ENCODE assay signal across 17 cellular contexts in the genomic region with DNA sequence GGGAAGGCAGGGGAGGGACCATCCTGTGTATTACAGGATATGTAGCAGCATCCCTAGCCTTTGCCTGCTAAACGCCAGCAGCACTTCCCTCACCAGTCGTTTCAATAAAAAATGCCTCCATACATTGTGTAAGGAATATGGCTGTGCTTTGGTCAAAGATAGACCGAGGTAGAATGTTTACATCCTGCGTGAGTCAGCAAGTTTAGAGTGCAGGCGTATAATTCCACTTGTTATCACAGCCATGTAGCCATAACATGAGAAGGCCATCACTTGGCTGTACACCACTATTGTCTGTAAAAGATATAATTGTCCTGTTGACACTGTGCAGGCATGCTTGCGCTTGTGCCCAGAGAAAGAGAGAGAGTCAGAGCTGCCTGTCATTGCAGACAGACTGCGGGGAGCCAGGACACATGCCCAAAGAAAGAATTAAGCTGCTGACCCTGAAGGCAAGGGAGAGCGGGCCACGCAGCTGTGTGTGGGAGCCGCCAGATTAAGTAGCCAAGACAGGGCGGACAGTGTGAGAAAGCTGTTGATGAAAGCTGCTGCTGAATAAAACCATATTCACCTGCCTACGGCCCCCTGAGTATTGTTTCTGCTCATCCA.
A peak's percentile ranks its signal among the peaks of the same experiment; 100 is the strongest.
DNase-seq lines count a peak whose midpoint lies in the region; ATAC-seq and TF ChIP-seq lines count a peak whose summit lies in the region.
"Had no signal": no experiment of that assay in that cellular context is flagged by ENCODE, and none has a peak within 500 bp of the region (broad histone marks: within the 10 kb centered on the region; RNA-seq: fewer than 3 reads in every experiment).

No MANE protein-coding gene starts in this region.

- H3K4me2 ChIP-seq in neural progenitor cell = no peak overlapping the region

- H3K36me3 ChIP-seq in right atrium auricular region (no peaks in the 10 kb centered on the region), neural progenitor cell (no peaks in the 10 kb centered on the region)
- H3K36me3 ChIP-seq in effector memory CD4-positive, alpha-beta T cell (ENCODE audit: control insufficient read depth, insufficient read depth, low read length) = peaks cover 21% of the 10 kb centered on the region
- H3K36me3 ChIP-seq: MG63, upper lobe of right lung had no signal

- intact Hi-C loops in Right ventricle myocardium superior (cut with DNase I) = loop anchor here (10.0 kb wide), 1 partner anchor 90 kb away; no protein-coding TSS in a partner anchor

- no peak for TF ChIP-seq CTCF in right atrium auricular region (IDR thresholded peaks at IDR 0.05)
- no peak for TF ChIP-seq CTCF in epithelial cell of esophagus (IDR thresholded peaks at IDR 0.05; ENCODE audit: insufficient read depth, low read depth, low read length, missing control alignments)
- TF ChIP-seq CTCF in neural progenitor cell (IDR thresholded peaks at IDR 0.05) = no peak

- peak overlapping the region in 1 of 2 donors; percentile 37 for H3K27ac ChIP-seq in right atrium auricular region
- H3K27ac ChIP-seq in neural progenitor cell = no peak overlapping the region
- no peak overlapping the region for H3K27ac ChIP-seq in effector memory CD4-positive, alpha-beta T cell (ENCODE audit: insufficient read depth, low read length, poor library complexity, severe bottlenecking)
- H3K27ac ChIP-seq: upper lobe of right lung had no signal

- H4K20me1 ChIP-seq in neural progenitor cell (ENCODE audit: low read depth) = no peaks in the 10 kb centered on the region

- H3K4me3 Mint-ChIP-seq in neural progenitor cell = no peak overlapping the region
- H3K4me3 Mint-ChIP-seq: activated CD4-positive, alpha-beta T cell treated with anti-CD3 and anti-CD28 coated beads, Interleukin-2, amount 10 ng/mL, durations not matched to agents 7 days and 5 days; activated naive CD4-positive, alpha-beta T cell treated with anti-CD3 and anti-CD28 coated beads, Interleukin-2, amount 50 U/mL, for 24 hours; CD8-positive, alpha-beta memory T cell had no signal

- peak overlapping the region; percentile 78 for H3K27ac Mint-ChIP-seq in neural progenitor cell
- H3K27ac Mint-ChIP-seq: activated CD4-positive, alpha-beta T cell treated with anti-CD3 and anti-CD28 coated beads, Interleukin-2, amount 10 ng/mL, durations not matched to agents 7 days and 5 days; activated naive CD4-positive, alpha-beta T cell treated with anti-CD3 and anti-CD28 coated beads, Interleukin-2, amount 50 U/mL, for 24 hours had no signal

- peak; percentile 59 for DNase-seq in Right ventricle myocardium superior
- DNase-seq in right atrium auricular region (ENCODE audit: low spot score) = no peak
- DNase-seq in epithelial cell of esophagus (ENCODE audit: low read depth) = peak; percentile 21
- DNase-seq in neural progenitor cell (ENCODE audit: low spot score) = peak; percentile 49
- no peak for DNase-seq in effector memory CD4-positive, alpha-beta T cell
- no peak for DNase-seq in KBM-7
- DNase-seq in NCI-H2081 treated with DMSO at 0.1 percent for 48 hours (lab: John Stamatoyannopoulos, UW) = no peak
- DNase-seq: activated CD4-positive, alpha-beta T cell treated with anti-CD3 and anti-CD28 coated beads, Interleukin-2, amount 10 ng/mL, durations not matched to agents 7 days and 5 days; activated T-cell treated with anti-CD3 and anti-CD28 coated beads for 4 hours; CD8-positive, alpha-beta memory T cell; MG63; NCI-H2107; stimulated activated naive CD8-positive, alpha-beta T cell treated with anti-CD3 and anti-CD28 coated beads, Interleukin-15, Interleukin-2, amounts not matched to agents 100 U/mL and 50 U/mL, for 24 hours; T1000; upper lobe of right lung had no signal

- peaks cover 11% of the 10 kb centered on the region for H3K9me3 Mint-ChIP-seq in neural progenitor cell
- H3K9me3 Mint-ChIP-seq: activated CD4-positive, alpha-beta T cell treated with anti-CD3 and anti-CD28 coated beads, Interleukin-2, amount 10 ng/mL, durations not matched to agents 7 days and 5 days; activated naive CD4-positive, alpha-beta T cell treated with anti-CD3 and anti-CD28 coated beads, Interleukin-2, amount 50 U/mL, for 24 hours; CD8-positive, alpha-beta memory T cell had no signal

- H3K9ac ChIP-seq in neural progenitor cell = no peak overlapping the region

- H2AFZ ChIP-seq in neural progenitor cell (replicated peaks) = no peak overlapping the region

- no peaks in the 10 kb centered on the region for H3K27me3 Mint-ChIP-seq in neural progenitor cell (ENCODE audit: insufficient read depth, low read depth)
- H3K27me3 Mint-ChIP-seq: activated CD4-positive, alpha-beta T cell treated with anti-CD3 and anti-CD28 coated beads, Interleukin-2, amount 10 ng/mL, durations not matched to agents 7 days and 5 days; activated naive CD4-positive, alpha-beta T cell treated with anti-CD3 and anti-CD28 coated beads, Interleukin-2, amount 50 U/mL, for 24 hours; CD8-positive, alpha-beta memory T cell had no signal

- no peaks in the 10 kb centered on the region for H3K79me2 ChIP-seq in neural progenitor cell (ENCODE audit: low read depth)

- H3F3A ChIP-seq in neural progenitor cell (ENCODE audit: low read depth) = no peaks in the 10 kb centered on the region

- no peaks in the 10 kb centered on the region for H3K36me3 Mint-ChIP-seq in neural progenitor cell

- no peaks in the 10 kb centered on the region for H3K9me3 ChIP-seq in right atrium auricular region
- no peaks in the 10 kb centered on the region for H3K9me3 ChIP-seq in neural progenitor cell (ENCODE audit: low read depth)
- no peaks in the 10 kb centered on the region for H3K9me3 ChIP-seq in effector memory CD4-positive, alpha-beta T cell (ENCODE audit: control insufficient read depth, low read length)
- H3K9me3 ChIP-seq: upper lobe of right lung had no signal

- ATAC-seq in Right ventricle myocardium superior (ENCODE audit: poor library complexity) = peak; percentile 91
- ATAC-seq in GM18519 (IDR thresholded peaks at IDR 0.05; ENCODE audit: low FRiP score, unreplicated experiment) = no peak
- ATAC-seq: stimulated activated naive CD8-positive, alpha-beta T cell treated with anti-CD3 and anti-CD28 coated beads, Interleukin-15, Interleukin-2, amounts not matched to agents 100 U/mL and 50 U/mL, for 24 hours; upper lobe of right lung had no signal

- H3K4me1 Mint-ChIP-seq in neural progenitor cell = peaks cover 29% of the 10 kb centered on the region
- H3K4me1 Mint-ChIP-seq: activated naive CD4-positive, alpha-beta T cell treated with anti-CD3 and anti-CD28 coated beads, Interleukin-2, amount 50 U/mL, for 24 hours had no signal

- H3K4me3 ChIP-seq in right atrium auricular region (no peak overlapping the region), epithelial cell of esophagus (ENCODE audit: low read length) (no peak overlapping the region), neural progenitor cell (no peak overlapping the region)
- no peak overlapping the region for H3K4me3 ChIP-seq in effector memory CD4-positive, alpha-beta T cell (ENCODE audit: insufficient read depth, low read depth, low read length, poor library complexity, severe bottlenecking)
- H3K4me3 ChIP-seq: MG63, upper lobe of right lung had no signal

- in situ Hi-C loops in KBM-7 (cut with MboI; ENCODE audit: low pct_unique_long_range_greater_than_20kb, low sequenced_read_pairs) = no loop called here

- no peaks in the 10 kb centered on the region for H3K27me3 ChIP-seq in right atrium auricular region
- H3K27me3 ChIP-seq in neural progenitor cell = no peaks in the 10 kb centered on the region
- H3K27me3 ChIP-seq in effector memory CD4-positive, alpha-beta T cell (replicated peaks; ENCODE audit: control insufficient read depth, insufficient read depth, low read length, poor library complexity, severe bottlenecking) = no peaks in the 10 kb centered on the region
- H3K27me3 ChIP-seq: MG63, upper lobe of right lung had no signal

- peaks cover 0 to 25% of the 10 kb centered on the region in 2 donors for H3K4me1 ChIP-seq in right atrium auricular region
- H3K4me1 ChIP-seq in neural progenitor cell = peaks cover 3% of the 10 kb centered on the region
- no peaks in the 10 kb centered on the region for H3K4me1 ChIP-seq in effector memory CD4-positive, alpha-beta T cell (ENCODE audit: control insufficient read depth, insufficient read depth, low read length, poor library complexity, severe bottlenecking)
- H3K4me1 ChIP-seq: upper lobe of right lung had no signal

Comparison
In these comparisons a context has a peak if more than half of its experiments do, and no peak if none do; other contexts are left out.
1. DNase-seq: peak in Right ventricle myocardium superior (single experiment), epithelial cell of esophagus (single experiment) and neural progenitor cell (single experiment); none in right atrium auricular region (single experiment), effector memory CD4-positive, alpha-beta T cell (0 of 3), KBM-7 (single experiment) and NCI-H2081 treated with DMSO at 0.1 percent for 48 hours (single experiment).